In genomic region chr3:140276698-140277097, GRCh38 we compare ENCODE assay signal across 9 cellular contexts.
A peak's percentile ranks its signal among the peaks of the same experiment; 100 is the strongest.
DNase-seq lines count a peak whose midpoint lies in the region; ATAC-seq, FAIRE-seq and TF ChIP-seq lines count a peak whose summit lies in the region.
"Had no signal": no experiment of that assay in that cellular context is flagged by ENCODE, and none has a peak within 500 bp of the region (broad histone marks: within the 10 kb centered on the region; RNA-seq: fewer than 3 reads in every experiment).

No MANE protein-coding gene starts in this region.

- H3K79me2 ChIP-seq in H1 (ENCODE audit: control insufficient read depth in 1 of 2, insufficient read depth in 2 of 2, low read length in 2 of 2), result no peaks in the 10 kb centered on the region

- no peak overlapping the region for H3K18ac ChIP-seq in H1 (ENCODE audit: extremely low read depth, low read length)

- no peaks in the 10 kb centered on the region for H3K27me3 ChIP-seq in H1 (replicated peaks in 1 of 4; ENCODE audit: control insufficient read depth in 3 of 4, extremely low read depth in 1 of 4, insufficient read depth in 3 of 4, low read length in 3 of 4)
- no peaks in the 10 kb centered on the region for H3K27me3 ChIP-seq in psoas muscle (ENCODE audit: insufficient read depth in 3 of 3, low read length in 2 of 3)

- H4K8ac ChIP-seq in H1 (ENCODE audit: extremely low read depth, insufficient read depth, low read length), result no peak overlapping the region

- TF ChIP-seq CTCF in GM12873 (IDR thresholded peaks at IDR 0.05; ENCODE audit: insufficient read depth, low read depth, low read length, missing control alignments) (peak; percentile 48), H1 (IDR thresholded peaks at IDR 0.05; ENCODE audit: control extremely low read depth in 1 of 3, insufficient read depth in 1 of 3, low read depth in 1 of 3, low read length in 3 of 3) (peak in 2 of 3 experiments; percentile 58 to 64; a peak in 3 of 4 replicates), psoas muscle (IDR thresholded peaks at IDR 0.05) (peak; percentile 16)

- DNase-seq in NCI-H187 (lab: John Stamatoyannopoulos, UW), result peak; percentile 10 to 11
- DNase-seq in H1 (ENCODE audit: low read depth in 1 of 2, low spot score in 2 of 2), result peak in 1 of 2 experiments; percentile 17
- DNase-seq in psoas muscle, result no peak
- no peak for DNase-seq in stimulated activated naive CD4-positive, alpha-beta T cell (lab: John Stamatoyannopoulos, UW)
- DNase-seq in effector memory CD8-positive, alpha-beta T cell, result no peak

- intact Hi-C loops in psoas muscle (cut with DNase I), result no loop called here

- H3K4me2 ChIP-seq in H1 (ENCODE audit: insufficient read depth in 1 of 2, low read depth in 2 of 2, low read length in 2 of 2), result no peak overlapping the region

- no peak overlapping the region for H2BK5ac ChIP-seq in H1 (ENCODE audit: low read depth, low read length)

- H4K91ac ChIP-seq in H1 (replicated peaks; ENCODE audit: insufficient read length, low read length), result no peak overlapping the region

- no peak overlapping the region for H3K9ac ChIP-seq in H1 (replicated peaks in 1 of 4; ENCODE audit: extremely low read depth in 1 of 4, low read depth in 3 of 4, low read length in 3 of 4)

- no peak overlapping the region for H3K4ac ChIP-seq in H1 (replicated peaks; ENCODE audit: insufficient read length, low read depth, low read length)

- H3K4me1 ChIP-seq in H1 (replicated peaks in 1 of 4; ENCODE audit: control insufficient read depth in 3 of 4, insufficient read depth in 4 of 4, low read length in 3 of 4), result no peaks in the 10 kb centered on the region; a peak in 1 of 7 replicates
- H3K4me1 ChIP-seq in psoas muscle, result no peaks in the 10 kb centered on the region

- H3K36me3 Mint-ChIP-seq in effector memory CD8-positive, alpha-beta T cell (ENCODE audit: insufficient read depth), result no peaks in the 10 kb centered on the region

- no peak overlapping the region for H4K5ac ChIP-seq in H1 (ENCODE audit: insufficient read length, low read depth, low read length)

- no peak for TF ChIP-seq EP300 in H1 (IDR thresholded peaks at IDR 0.05; ENCODE audit: borderline replicate concordance in 1 of 2, low read depth in 2 of 2, low read length in 2 of 2)

- no peaks in the 10 kb centered on the region for H3K4me1 Mint-ChIP-seq in effector memory CD8-positive, alpha-beta T cell (ENCODE audit: low read depth in 2 of 2)

- no peaks in the 10 kb centered on the region for H4K20me1 ChIP-seq in H1 (replicated peaks in 1 of 2; ENCODE audit: control insufficient read depth in 1 of 2, insufficient read depth in 2 of 2, low read length in 2 of 2)

- H3K23me2 ChIP-seq in H1 (ENCODE audit: low read depth, low read length), result no peaks in the 10 kb centered on the region

- no peak overlapping the region for H3K56ac ChIP-seq in H1 (replicated peaks; ENCODE audit: insufficient read length, low read depth, low read length)

- H2BK20ac ChIP-seq in H1 (ENCODE audit: low read length), result peak overlapping the region; percentile 91; the same call in 1 of the 2 replicates

- CTCF ChIA-PET in H1 (lab: Charles Lee; ENCODE audit: partially characterized antibody), result interaction anchor here (0.5 to 4.4 kb wide), 27 partner anchors 8 to 586 kb away, joined by 3 to 28 read pairs (median 4); no protein-coding TSS in a partner anchor

- H2BK12ac ChIP-seq in H1 (ENCODE audit: low read depth, low read length), result no peak overlapping the region; the same call in 1 of the 2 replicates

- 67% methylated on average over 3 of the region's 3 CpGs; no CpG with 5 or more reads in 1 of the 2 experiments for WGBS in H1 (ENCODE audit: extremely low coverage in 1 of 2, insufficient coverage in 1 of 2, insufficient read length in 1 of 2, insufficient replicate concordance in 2 of 2, low coverage in 1 of 2, low lambda C conversion rate in 2 of 2, missing lambda C conversion rate in 1 of 2), 2 experiments
- WGBS in psoas muscle, 3 donors, result 51 to 66% (median 58%) methylated on average over 3 of the region's 3 CpGs

- no peaks in the 10 kb centered on the region for H3K36me3 ChIP-seq in H1 (ENCODE audit: control insufficient read depth in 2 of 4, insufficient read depth in 4 of 4, low read length in 3 of 4)
- no peaks in the 10 kb centered on the region for H3K36me3 ChIP-seq in psoas muscle (ENCODE audit: insufficient read depth in 1 of 2, low read depth in 1 of 2)

- peaks cover 0 to 6% of the 10 kb centered on the region in 2 donors for H3K9me3 Mint-ChIP-seq in effector memory CD8-positive, alpha-beta T cell
- H3K9me3 Mint-ChIP-seq: stimulated activated naive CD8-positive, alpha-beta T cell treated with anti-CD3 and anti-CD28 coated beads, Interleukin-15, Interleukin-2, amounts not matched to agents 100 ng/mL and 50 ng/mL, for 24 hours had no signal

- H2BK15ac ChIP-seq in H1 (ENCODE audit: low read length), result no peak overlapping the region

- no peak overlapping the region for H2AFZ ChIP-seq in H1 (ENCODE audit: low read length)

- peak; percentile 53 to 72 for TF ChIP-seq RAD21 in H1 (IDR thresholded peaks at IDR 0.05 in 1 of 2, conservative IDR thresholded peaks at IDR 0.05 in 1 of 2; ENCODE audit: low read depth in 2 of 2, low read length in 2 of 2)

- no peaks in the 10 kb centered on the region for H3K9me3 ChIP-seq in H1 (ENCODE audit: insufficient read depth in 2 of 2, low read depth in 1 of 2, low read length in 1 of 2)
- H3K9me3 ChIP-seq in psoas muscle, result no peaks in the 10 kb centered on the region

- H3K27ac Mint-ChIP-seq in effector memory CD8-positive, alpha-beta T cell, result no peak overlapping the region
- H3K27ac Mint-ChIP-seq: stimulated activated naive CD8-positive, alpha-beta T cell treated with anti-CD3 and anti-CD28 coated beads, Interleukin-15, Interleukin-2, amounts not matched to agents 100 ng/mL and 50 ng/mL, for 24 hours had no signal

- FAIRE-seq in H1 (lab: Jason Lieb, UNC), result peak; percentile 92

- no peak for TF ChIP-seq POLR2A in H1 (IDR thresholded peaks at IDR 0.05; ENCODE audit: control extremely low read depth in 1 of 2, low read depth in 2 of 2, low read length in 2 of 2)

- no peak overlapping the region for H2BK120ac ChIP-seq in H1 (replicated peaks; ENCODE audit: low read depth, low read length)

- no peak overlapping the region for H3K23ac ChIP-seq in H1 (ENCODE audit: insufficient read length)

- H3K79me1 ChIP-seq in H1 (ENCODE audit: low read depth, low read length), result no peaks in the 10 kb centered on the region

- ATAC-seq in psoas muscle, result no peak
- ATAC-seq in effector memory CD8-positive, alpha-beta T cell (replicated peaks), result no peak
- no peak for ATAC-seq in GM21447 (IDR thresholded peaks at IDR 0.05; ENCODE audit: unreplicated experiment)

- no peak overlapping the region for H2AK5ac ChIP-seq in H1 (ENCODE audit: low read depth, low read length)

- H3K27ac ChIP-seq in H1 (ENCODE audit: low read depth, low read length), result no peak overlapping the region
- H3K27ac ChIP-seq in psoas muscle, result no peak overlapping the region
- H3K27ac ChIP-seq: SK-N-MC had no signal

- no peak overlapping the region for H3K14ac ChIP-seq in H1 (ENCODE audit: insufficient read length)

- no peak overlapping the region for H3K4me3 ChIP-seq in H1 (ENCODE audit: extremely low read depth in 1 of 4, insufficient read depth in 2 of 4, low read depth in 3 of 4, low read length in 4 of 4)
- no peak overlapping the region for H3K4me3 ChIP-seq in psoas muscle
- H3K4me3 ChIP-seq: SK-N-MC had no signal

- POLR2A ChIA-PET in H1 (lab: Charles Lee; ENCODE audit: partially characterized antibody), result no interaction called here

- peaks cover 22 to 40% of the 10 kb centered on the region in 2 donors for H3K27me3 Mint-ChIP-seq in effector memory CD8-positive, alpha-beta T cell

- H3K4me3 Mint-ChIP-seq in effector memory CD8-positive, alpha-beta T cell, result no peak overlapping the region
- H3K4me3 Mint-ChIP-seq: stimulated activated naive CD8-positive, alpha-beta T cell treated with anti-CD3 and anti-CD28 coated beads, Interleukin-15, Interleukin-2, amounts not matched to agents 100 ng/mL and 50 ng/mL, for 24 hours had no signal

TF ChIP-seq in H1, 55 proteins besides CTCF, POLR2A, EP300 and RAD21:
- no peak for TF ChIP-seq ASH2L (IDR thresholded peaks at IDR 0.05; ENCODE audit: low read length)
- TF ChIP-seq NANOG (IDR thresholded peaks at IDR 0.05; ENCODE audit: insufficient read depth, low read depth, low read length, poor library complexity, severe bottlenecking), result no peak
- no peak for TF ChIP-seq USF2 (IDR thresholded peaks at IDR 0.05; ENCODE audit: low read length)
- no peak for TF ChIP-seq CEBPB (IDR thresholded peaks at IDR 0.05; ENCODE audit: low read depth, low read length)
- no peak for TF ChIP-seq SAP30 (IDR thresholded peaks at IDR 0.05; ENCODE audit: insufficient read depth, insufficient replicate concordance, low read length)

Comparison
In these comparisons a context has a peak if more than half of its experiments do, and no peak if none do; other contexts are left out.
1. DNase-seq: peak in NCI-H187 (2 of 2); none in psoas muscle (0 of 2), stimulated activated naive CD4-positive, alpha-beta T cell (0 of 6) and effector memory CD8-positive, alpha-beta T cell (0 of 3).
2. Peak in every context shown above with its lines, with median percentiles within 50 percentile points of each other: CTCF ChIP-seq.